19 cellular contexts compared by ENCODE assay signal in genomic region chr4:139912423-139912822, GRCh38.
"Had no signal": no experiment of that assay in that cellular context is flagged by ENCODE, and none has a peak within 500 bp of the region (broad histone marks: within the 10 kb centered on the region; RNA-seq: fewer than 3 reads in every experiment).

No MANE protein-coding gene starts in this region.

- H3K27me3 Mint-ChIP-seq: activated CD8-positive, alpha-beta T cell treated with anti-CD3 and anti-CD28 coated beads for 36 hours; stimulated activated naive B cell treated with anti-CD40 and anti-IgM and Interleukin-4, amounts not matched to agents 10 μg/mL and 1 μg/mL and 100 μg/mL, for 72 hours had no signal

- H3K36me3 ChIP-seq: sigmoid colon, spleen, thyroid gland had no signal

- H3K4me3 Mint-ChIP-seq: activated CD8-positive, alpha-beta T cell treated with anti-CD3 and anti-CD28 coated beads for 36 hours; activated naive CD4-positive, alpha-beta T cell treated with anti-CD3 and anti-CD28 coated beads for 36 hours; natural killer cell treated with Interleukin-12 subunit alpha and Interleukin-12 subunit beta and Interleukin-15 and Interleukin-18, amount 100 ng/mL, for 72 hours; stimulated activated naive B cell treated with anti-CD40 and anti-IgM and Interleukin-4, amounts not matched to agents 10 μg/mL and 1 μg/mL and 100 μg/mL, for 72 hours had no signal

- H3K36me3 Mint-ChIP-seq: natural killer cell treated with Interleukin-12 subunit alpha and Interleukin-12 subunit beta and Interleukin-15 and Interleukin-18, amount 100 ng/mL, for 72 hours; stimulated activated naive B cell treated with anti-CD40 and anti-IgM and Interleukin-4, amounts not matched to agents 10 μg/mL and 1 μg/mL and 100 μg/mL, for 72 hours had no signal

- ATAC-seq: activated CD8-positive, alpha-beta T cell treated with anti-CD3 and anti-CD28 coated beads for 36 hours; foreskin keratinocyte; left cardiac atrium; natural killer cell treated with Interleukin-12 subunit alpha and Interleukin-12 subunit beta and Interleukin-15 and Interleukin-18, amount 100 ng/mL, for 72 hours; stimulated activated naive B cell treated with anti-CD40 and anti-IgM and Interleukin-4, amounts not matched to agents 10 μg/mL and 1 μg/mL and 100 μg/mL, for 72 hours had no signal

- H3K27me3 ChIP-seq: foreskin keratinocyte, sigmoid colon, spleen, thyroid gland had no signal

- DNase-seq: activated CD4-positive, alpha-beta T cell treated with anti-CD3 and anti-CD28 coated beads for 48 hours; activated CD4-positive, CD25-positive, alpha-beta regulatory T cell; activated CD8-positive, alpha-beta T cell treated with anti-CD3 and anti-CD28 coated beads for 36 hours; activated naive CD4-positive, alpha-beta T cell treated with anti-CD3 and anti-CD28 coated beads for 36 hours; activated T-cell treated with anti-CD3 and anti-CD28 coated beads, Interleukin-2, amount 50 U/mL, for 1 hour; anterior cingulate cortex; cortex of kidney; foreskin keratinocyte; hippocampal formation; left cardiac atrium; sigmoid colon; spleen; stimulated activated naive B cell treated with anti-CD40 and anti-IgM and Interleukin-4, amounts not matched to agents 10 μg/mL and 1 μg/mL and 100 μg/mL, for 72 hours; thyroid gland had no signal

- FAIRE-seq: islet of Langerhans had no signal

- H3K79me2 ChIP-seq: parathyroid adenoma had no signal

- H3K4me1 Mint-ChIP-seq: stimulated activated naive B cell treated with anti-CD40 and anti-IgM and Interleukin-4, amounts not matched to agents 10 μg/mL and 1 μg/mL and 100 μg/mL, for 72 hours had no signal

- H2AFZ ChIP-seq: parathyroid adenoma had no signal

- H3K27ac Mint-ChIP-seq: activated CD8-positive, alpha-beta T cell treated with anti-CD3 and anti-CD28 coated beads for 36 hours; activated naive CD4-positive, alpha-beta T cell treated with anti-CD3 and anti-CD28 coated beads for 36 hours; activated T-helper 2 cell treated with anti-CD3 and anti-CD28 coated beads, Interferon-gamma antibody, Interleukin-2, Interleukin-4, amounts not matched to agents 10 μg/mL and 5 μg/mL and 100 μg/mL, durations not matched to agents 14 hours and 24 hours and 36 hours; natural killer cell treated with Interleukin-12 subunit alpha and Interleukin-12 subunit beta and Interleukin-15 and Interleukin-18, amount 100 ng/mL, for 72 hours; stimulated activated naive B cell treated with anti-CD40 and anti-IgM and Interleukin-4, amounts not matched to agents 10 μg/mL and 1 μg/mL and 100 μg/mL, for 72 hours had no signal

- H3K9me3 Mint-ChIP-seq: activated CD8-positive, alpha-beta T cell treated with anti-CD3 and anti-CD28 coated beads for 36 hours; activated naive CD4-positive, alpha-beta T cell treated with anti-CD3 and anti-CD28 coated beads for 36 hours; activated T-helper 2 cell treated with anti-CD3 and anti-CD28 coated beads, Interferon-gamma antibody, Interleukin-2, Interleukin-4, amounts not matched to agents 10 μg/mL and 5 μg/mL and 100 μg/mL, durations not matched to agents 14 hours and 24 hours and 36 hours; natural killer cell treated with Interleukin-12 subunit alpha and Interleukin-12 subunit beta and Interleukin-15 and Interleukin-18, amount 100 ng/mL, for 72 hours; stimulated activated naive B cell treated with anti-CD40 and anti-IgM and Interleukin-4, amounts not matched to agents 10 μg/mL and 1 μg/mL and 100 μg/mL, for 72 hours had no signal

- H3K27ac ChIP-seq: foreskin keratinocyte, parathyroid adenoma, thyroid gland had no signal

- H3K9me3 ChIP-seq: sigmoid colon, spleen, thyroid gland had no signal

- H3K4me1 ChIP-seq: foreskin keratinocyte had no signal

- H3K4me3 ChIP-seq: lung, sigmoid colon, spleen, thyroid gland had no signal

- H3K9ac ChIP-seq: parathyroid adenoma had no signal
